ENCODE assay signal across 22 cellular contexts in the genomic region with DNA sequence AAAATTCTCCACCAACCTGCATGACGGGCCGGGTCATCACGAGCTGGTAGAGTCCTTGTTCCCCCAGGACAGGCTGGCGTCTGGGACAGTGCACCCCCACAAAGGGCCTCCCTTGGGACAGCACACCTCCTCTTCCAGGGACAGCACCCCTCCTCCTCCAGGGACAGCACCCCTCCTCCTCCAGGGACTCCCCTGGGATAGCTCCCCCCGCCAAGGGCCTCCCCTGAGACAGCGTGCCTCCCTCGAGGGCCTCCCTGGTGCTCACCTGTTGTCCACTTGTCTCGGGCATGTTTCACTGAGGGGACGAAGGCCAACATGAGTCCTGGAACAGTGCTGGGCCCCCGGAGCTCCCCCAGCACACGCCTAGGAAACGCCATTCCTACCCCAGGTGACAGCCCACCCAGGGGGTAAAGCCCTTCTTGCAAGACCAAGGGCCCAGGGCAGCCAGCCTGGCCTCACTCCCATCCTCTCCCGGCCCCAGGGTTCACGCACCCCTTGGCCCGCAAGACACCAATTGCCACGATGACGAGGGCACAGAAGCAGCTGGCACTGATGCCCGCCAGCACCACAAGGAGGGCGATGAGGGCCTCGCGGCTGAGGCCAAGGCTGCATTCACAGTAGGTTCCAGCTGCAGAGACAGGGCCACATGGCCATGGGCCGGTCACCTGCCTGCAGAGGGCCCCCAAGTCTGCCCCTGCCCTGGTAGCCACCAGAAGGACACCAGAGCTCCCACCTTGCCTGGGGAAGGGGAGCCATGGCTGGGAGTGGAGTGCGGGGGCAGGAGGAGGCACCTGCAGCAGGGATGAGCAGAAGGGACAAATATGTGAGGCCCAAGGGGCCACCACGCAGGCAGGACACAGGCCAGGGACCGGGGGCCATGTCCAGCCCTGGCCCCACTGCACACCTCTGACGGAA. TPM values are rescaled to one million over a fixed set of nuclear protein-coding genes. Genes with fewer than 3 reads are reported as not detected.
"Had no signal": no experiment of that assay in that cellular context is flagged by ENCODE, and none has a peak within 500 bp of the region (broad histone marks: within the 10 kb centered on the region; RNA-seq: fewer than 3 reads in every experiment).

A gene (minus strand): TSS at position 908 of the 915 bp plus-strand sequence. CDS start 29 bp downstream, at position 879.

- H3K36me3 ChIP-seq: left ventricle myocardium inferior, upper lobe of left lung had no signal

- DNase-seq: activated naive CD4-positive, alpha-beta T cell; activated naive CD8-positive, alpha-beta T cell treated with anti-CD3 and anti-CD28 coated beads, Interleukin-2, amount 10 ng/mL, durations not matched to agents 7 days and 5 days; activated T-cell treated with anti-CD3 and anti-CD28 coated beads for 4 hours; anterior cingulate cortex; dermis blood vessel endothelial cell; erythroblast; kidney; left ventricle myocardium inferior; occipital lobe; right cardiac atrium; small intestine; stimulated activated CD4-positive, alpha-beta T cell treated with anti-CD3 and anti-CD28 coated beads, Interleukin-4, amount 100 ng/mL, for 24 hours; stimulated activated naive CD4-positive, alpha-beta T cell treated with Interleukin-2 at 50 U/mL for 16 hours had no signal

- ATAC-seq: activated CD4-positive, CD25-positive, alpha-beta regulatory T cell treated with anti-CD3 and anti-CD28 coated beads, Interleukin-2, amount 50 U/mL, for 24 hours; natural killer cell treated with Interleukin-12 subunit alpha and Interleukin-12 subunit beta and Interleukin-15 and Interleukin-18, amount 100 ng/mL, for 72 hours; right cardiac atrium had no signal

- H3K79me2 ChIP-seq: hepatocyte had no signal

- FAIRE-seq: kidney, small intestine had no signal

- H2AFZ ChIP-seq: hepatocyte had no signal

- H3K9me3 ChIP-seq: left ventricle myocardium inferior, upper lobe of left lung had no signal

- H3K4me2 ChIP-seq: hepatocyte had no signal

- H3K4me3 ChIP-seq: hepatocyte, left ventricle myocardium inferior, upper lobe of left lung had no signal

- H3K36me3 Mint-ChIP-seq: activated naive CD8-positive, alpha-beta T cell treated with anti-CD3 and anti-CD28 coated beads, Interleukin-2, amount 10 ng/mL, durations not matched to agents 7 days and 5 days; memory B cell; natural killer cell treated with Interleukin-12 subunit alpha and Interleukin-12 subunit beta and Interleukin-15 and Interleukin-18, amount 100 ng/mL, for 72 hours had no signal

- H3K4me3 Mint-ChIP-seq: activated naive CD8-positive, alpha-beta T cell treated with anti-CD3 and anti-CD28 coated beads, Interleukin-2, amount 10 ng/mL, durations not matched to agents 7 days and 5 days; memory B cell; natural killer cell treated with Interleukin-12 subunit alpha and Interleukin-12 subunit beta and Interleukin-15 and Interleukin-18, amount 100 ng/mL, for 72 hours had no signal

- H3K27ac Mint-ChIP-seq: activated naive CD8-positive, alpha-beta T cell treated with anti-CD3 and anti-CD28 coated beads, Interleukin-2, amount 10 ng/mL, durations not matched to agents 7 days and 5 days; natural killer cell treated with Interleukin-12 subunit alpha and Interleukin-12 subunit beta and Interleukin-15 and Interleukin-18, amount 100 ng/mL, for 72 hours; progenitor cell of endocrine pancreas had no signal

- H3K9me3 Mint-ChIP-seq: activated naive CD8-positive, alpha-beta T cell treated with anti-CD3 and anti-CD28 coated beads, Interleukin-2, amount 10 ng/mL, durations not matched to agents 7 days and 5 days; memory B cell; natural killer cell treated with Interleukin-12 subunit alpha and Interleukin-12 subunit beta and Interleukin-15 and Interleukin-18, amount 100 ng/mL, for 72 hours had no signal

- H3K27ac ChIP-seq: hepatocyte, left ventricle myocardium inferior, upper lobe of left lung had no signal

RNA-seq across cellular contexts. Expression of the gene that starts here (rescaled TPM):
- total RNA-seq: activated naive CD8-positive, alpha-beta T cell treated with anti-CD3 and anti-CD28 coated beads, Interleukin-2, amount 10 ng/mL, durations not matched to agents 7 days and 5 days; chondrocyte; dermis blood vessel endothelial cell; glomerular endothelial cell; hepatocyte; kidney; left ventricle myocardium inferior; mucosa of gallbladder; natural killer cell treated with Interleukin-12 subunit alpha and Interleukin-12 subunit beta and Interleukin-15 and Interleukin-18, amount 100 ng/mL, for 72 hours; occipital lobe; progenitor cell of endocrine pancreas; right cardiac atrium; upper lobe of left lung had no signal
- polyA plus RNA-seq: hepatocyte, right cardiac atrium, small intestine had no signal
